11 cellular contexts compared by ENCODE assay signal in genomic region chr18:43847164-43848091, GRCh38.
DNase-seq lines count a peak whose midpoint lies in the region; ATAC-seq and TF ChIP-seq lines count a peak whose summit lies in the region.
"Had no signal": no experiment of that assay in that cellular context is flagged by ENCODE, and none has a peak within 500 bp of the region (broad histone marks: within the 10 kb centered on the region; RNA-seq: fewer than 3 reads in every experiment).

No MANE protein-coding gene starts in this region.

- no peaks in the 10 kb centered on the region for H3K9me3 ChIP-seq in osteoblast (ENCODE audit: low read depth, low read length)

- no peaks in the 10 kb centered on the region for H3K4me1 Mint-ChIP-seq in stimulated activated memory B cell treated with anti-CD40 and anti-IgM and Interleukin-4, amounts not matched to agents 10 μg/mL and 1 μg/mL and 100 μg/mL, for 72 hours
- H3K4me1 Mint-ChIP-seq in activated T-helper 2 cell treated with anti-CD3 and anti-CD28 coated beads, Interferon-gamma antibody, Interleukin-2, Interleukin-4, amounts not matched to agents 10 μg/mL and 5 μg/mL and 100 μg/mL, durations not matched to agents 14 hours and 24 hours and 36 hours (ENCODE audit: low read depth): no peaks in the 10 kb centered on the region

- no peaks in the 10 kb centered on the region for H3K79me2 ChIP-seq in osteoblast (ENCODE audit: insufficient read depth, low read length)

- TF ChIP-seq CTCF in AG09309 (IDR thresholded peaks at IDR 0.05; ENCODE audit: control insufficient read depth, insufficient read depth, low read depth, low read length, missing control alignments): no peak
- no peak for TF ChIP-seq CTCF in epithelial cell of proximal tubule (conservative IDR thresholded peaks at IDR 0.05; ENCODE audit: low read depth, low read length)
- TF ChIP-seq CTCF in osteoblast (IDR thresholded peaks at IDR 0.05; ENCODE audit: extremely low read depth, low read depth, low read length): no peak

- intact Hi-C loops in activated T-helper 2 cell treated with anti-CD3 and anti-CD28 coated beads, Interferon-gamma antibody, Interleukin-2, Interleukin-4, amounts not matched to agents 10 μg/mL and 5 μg/mL and 100 μg/mL, durations not matched to agents 14 hours and 24 hours and 36 hours (cut with micrococcal nuclease): no loop called here

- peaks cover 3% of the 10 kb centered on the region for H3K4me1 ChIP-seq in osteoblast (ENCODE audit: insufficient read depth, low read length)

- no peak for ATAC-seq in HG03095 (IDR thresholded peaks at IDR 0.05; ENCODE audit: unreplicated experiment)
- no peak for ATAC-seq in stimulated activated memory B cell treated with anti-CD40 and anti-IgM and Interleukin-4, amounts not matched to agents 10 μg/mL and 1 μg/mL and 100 μg/mL, for 72 hours

- peak; percentile 58 for DNase-seq in AG09309 (ENCODE audit: low read depth)
- DNase-seq in M059J (ENCODE audit: low read depth): peak; percentile 77
- peak; percentile 56 for DNase-seq in epithelial cell of proximal tubule (ENCODE audit: low read depth)
- DNase-seq in osteoblast (ENCODE audit: insufficient read length, low spot score, missing footprints): peak; percentile 48
- no peak for DNase-seq in activated T-helper 2 cell treated with anti-CD3 and anti-CD28 coated beads, Interferon-gamma antibody, Interleukin-2, Interleukin-4, amounts not matched to agents 10 μg/mL and 5 μg/mL and 100 μg/mL, durations not matched to agents 14 hours and 24 hours and 36 hours (ENCODE audit: low spot score)
- DNase-seq in NOMO-1 treated with DMSO at 0.1 percent for 48 hours (lab: John Stamatoyannopoulos, UW; ENCODE audit: unreplicated experiment): no peak
- DNase-seq: activated naive CD4-positive, alpha-beta T cell treated with anti-CD3 and anti-CD28 coated beads, Interleukin-2, amount 50 U/mL, for 16 hours; COR-L47; NCI-H69 had no signal

- H3K27me3 ChIP-seq in osteoblast (ENCODE audit: insufficient read depth, low read length): no peaks in the 10 kb centered on the region

- H3K9me3 Mint-ChIP-seq in stimulated activated memory B cell treated with anti-CD40 and anti-IgM and Interleukin-4, amounts not matched to agents 10 μg/mL and 1 μg/mL and 100 μg/mL, for 72 hours: no peaks in the 10 kb centered on the region
- peaks cover 7% of the 10 kb centered on the region for H3K9me3 Mint-ChIP-seq in activated T-helper 2 cell treated with anti-CD3 and anti-CD28 coated beads, Interferon-gamma antibody, Interleukin-2, Interleukin-4, amounts not matched to agents 10 μg/mL and 5 μg/mL and 100 μg/mL, durations not matched to agents 14 hours and 24 hours and 36 hours

- H4K20me1 ChIP-seq in osteoblast (ENCODE audit: insufficient read depth, low read length): no peaks in the 10 kb centered on the region

- peak overlapping the region; percentile 76 for H2AFZ ChIP-seq in osteoblast (ENCODE audit: low read length)

- H3K27me3 Mint-ChIP-seq in stimulated activated memory B cell treated with anti-CD40 and anti-IgM and Interleukin-4, amounts not matched to agents 10 μg/mL and 1 μg/mL and 100 μg/mL, for 72 hours: no peaks in the 10 kb centered on the region
- no peaks in the 10 kb centered on the region for H3K27me3 Mint-ChIP-seq in activated T-helper 2 cell treated with anti-CD3 and anti-CD28 coated beads, Interferon-gamma antibody, Interleukin-2, Interleukin-4, amounts not matched to agents 10 μg/mL and 5 μg/mL and 100 μg/mL, durations not matched to agents 14 hours and 24 hours and 36 hours (ENCODE audit: low read depth)

- H3K27ac ChIP-seq in osteoblast (ENCODE audit: low read depth, low read length): no peak overlapping the region

- H3K4me3 ChIP-seq in AG09309 (ENCODE audit: control insufficient read depth, low read depth, low read length) (no peak overlapping the region), epithelial cell of proximal tubule (ENCODE audit: low read depth, low read length) (no peak overlapping the region), osteoblast (ENCODE audit: insufficient read depth, low read length) (peak overlapping the region; percentile 27)

- peak overlapping the region; percentile 49 for H3K4me2 ChIP-seq in osteoblast (ENCODE audit: insufficient read depth, low read length)

- H3K36me3 ChIP-seq in osteoblast (ENCODE audit: insufficient read depth, low read length): no peaks in the 10 kb centered on the region

- no peaks in the 10 kb centered on the region for H3K36me3 Mint-ChIP-seq in stimulated activated memory B cell treated with anti-CD40 and anti-IgM and Interleukin-4, amounts not matched to agents 10 μg/mL and 1 μg/mL and 100 μg/mL, for 72 hours
- no peaks in the 10 kb centered on the region for H3K36me3 Mint-ChIP-seq in activated T-helper 2 cell treated with anti-CD3 and anti-CD28 coated beads, Interferon-gamma antibody, Interleukin-2, Interleukin-4, amounts not matched to agents 10 μg/mL and 5 μg/mL and 100 μg/mL, durations not matched to agents 14 hours and 24 hours and 36 hours (ENCODE audit: low read depth)

- no peak overlapping the region for H3K4me3 Mint-ChIP-seq in stimulated activated memory B cell treated with anti-CD40 and anti-IgM and Interleukin-4, amounts not matched to agents 10 μg/mL and 1 μg/mL and 100 μg/mL, for 72 hours
- H3K4me3 Mint-ChIP-seq in activated T-helper 2 cell treated with anti-CD3 and anti-CD28 coated beads, Interferon-gamma antibody, Interleukin-2, Interleukin-4, amounts not matched to agents 10 μg/mL and 5 μg/mL and 100 μg/mL, durations not matched to agents 14 hours and 24 hours and 36 hours (ENCODE audit: low read depth): no peak overlapping the region

- H3K27ac Mint-ChIP-seq in stimulated activated memory B cell treated with anti-CD40 and anti-IgM and Interleukin-4, amounts not matched to agents 10 μg/mL and 1 μg/mL and 100 μg/mL, for 72 hours: no peak overlapping the region
- H3K27ac Mint-ChIP-seq in activated T-helper 2 cell treated with anti-CD3 and anti-CD28 coated beads, Interferon-gamma antibody, Interleukin-2, Interleukin-4, amounts not matched to agents 10 μg/mL and 5 μg/mL and 100 μg/mL, durations not matched to agents 14 hours and 24 hours and 36 hours: no peak overlapping the region

Comparison
In these comparisons a context has a peak if more than half of its experiments do, and no peak if none do; other contexts are left out.
1. DNase-seq: peak in AG09309 (single experiment), M059J (single experiment), epithelial cell of proximal tubule (single experiment) and osteoblast (single experiment); none in activated T-helper 2 cell treated with anti-CD3 and anti-CD28 coated beads, Interferon-gamma antibody, Interleukin-2, Interleukin-4, amounts not matched to agents 10 μg/mL and 5 μg/mL and 100 μg/mL, durations not matched to agents 14 hours and 24 hours and 36 hours (single experiment) and NOMO-1 treated with DMSO at 0.1 percent for 48 hours (single experiment).